8 cellular contexts compared by ENCODE assay signal in the genomic region with DNA sequence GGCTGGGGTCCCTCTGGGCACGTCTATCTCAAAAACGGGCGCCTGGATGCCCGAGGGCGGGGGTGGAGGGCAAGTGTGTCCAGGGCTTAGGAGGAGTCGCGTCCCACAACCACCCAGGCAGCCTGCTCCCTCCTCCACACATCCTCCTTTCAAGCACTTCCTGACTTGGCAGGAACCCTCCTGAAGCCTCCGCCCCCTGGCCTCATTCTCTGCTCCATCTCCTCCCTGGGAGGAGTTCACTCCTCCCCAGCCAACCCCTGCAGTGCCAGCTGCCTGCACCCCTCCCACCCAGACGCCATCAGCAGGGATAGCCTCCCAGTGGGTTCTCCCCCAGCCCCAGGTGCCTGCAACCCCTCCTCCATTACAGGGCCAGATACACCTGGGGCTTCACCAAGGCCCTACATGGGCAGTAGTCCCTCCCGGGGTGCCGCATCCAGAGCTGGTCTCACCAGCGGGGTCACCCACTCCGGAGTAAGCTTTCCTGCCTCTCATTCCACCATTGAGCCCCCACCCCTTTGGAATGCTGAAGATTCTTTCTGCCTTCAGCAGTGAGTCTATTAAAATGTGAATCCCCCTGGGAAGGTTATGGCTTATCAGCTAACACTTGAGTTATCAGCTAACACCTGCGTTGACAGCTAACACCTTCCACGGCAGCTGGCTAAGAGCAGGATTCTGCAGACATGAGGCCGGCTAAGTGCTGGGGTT. TPM values are rescaled to one million over a fixed set of nuclear protein-coding genes. Genes with fewer than 3 reads are reported as not detected.
DNase-seq lines count a peak whose midpoint lies in the region; ATAC-seq and TF ChIP-seq lines count a peak whose summit lies in the region.

No MANE protein-coding gene starts in this region.

- H3K4me1 Mint-ChIP-seq in neural crest cell: peaks cover 48% of the 10 kb centered on the region

- H3K36me3 Mint-ChIP-seq in neural crest cell (ENCODE audit: low read depth): no peaks in the 10 kb centered on the region

- H3K27me3 Mint-ChIP-seq in neural crest cell (ENCODE audit: low read depth): no peaks in the 10 kb centered on the region

- H3K4me3 Mint-ChIP-seq in neural crest cell: no peak overlapping the region

- H3K4me3 ChIP-seq in epithelial cell of proximal tubule (ENCODE audit: low read depth, low read length): peak overlapping the region; percentile 23

- peak; percentile 8 to 18 for DNase-seq in AML-193 (lab: John Stamatoyannopoulos, UW)
- DNase-seq in HEK293T (ENCODE audit: extremely low spot score): peak; percentile 43
- DNase-seq in NCI-H774 (lab: John Stamatoyannopoulos, UW): peak; percentile 33
- peak; percentile 35 for DNase-seq in activated T-cell treated with anti-CD3 and anti-CD28 coated beads for 1 hour (ENCODE audit: low read depth)
- no peak for DNase-seq in epithelial cell of proximal tubule (ENCODE audit: low read depth)
- DNase-seq in neural crest cell (ENCODE audit: low read depth, low spot score): no peak
- DNase-seq in RKO (ENCODE audit: low spot score): no peak

- peak overlapping the region; percentile 57 for H3K27ac Mint-ChIP-seq in neural crest cell (ENCODE audit: unreplicated experiment)

- POLR2A ChIA-PET in HEK293T (lab: Yijun Ruan, JAX): interaction anchor here (1.1 kb wide), 1 partner anchor 11 kb away, joined by 3 read pairs; no protein-coding TSS in a partner anchor

- H3K9me3 Mint-ChIP-seq in neural crest cell: no peaks in the 10 kb centered on the region

- no peak for ATAC-seq in GM18520 (IDR thresholded peaks at IDR 0.05; ENCODE audit: unreplicated experiment)

- CTCF ChIA-PET in HEK293T (lab: Yijun Ruan, JAX): interaction anchor here (0.6 to 1.2 kb wide), 2 partner anchors 8 to 86 kb away, joined by 4 to 5 read pairs; no protein-coding TSS in a partner anchor

- no peak for TF ChIP-seq CTCF in epithelial cell of proximal tubule (conservative IDR thresholded peaks at IDR 0.05; ENCODE audit: low read depth, low read length)
- no peak for TF ChIP-seq CTCF in neural crest cell (conservative IDR thresholded peaks at IDR 0.05)

TF ChIP-seq in HEK293T, 16 proteins besides CTCF, POLR2A, EP300 and RAD21:
- TF ChIP-seq SUZ12 (IDR thresholded peaks at IDR 0.05): no peak
- TF ChIP-seq, protein P1, sequence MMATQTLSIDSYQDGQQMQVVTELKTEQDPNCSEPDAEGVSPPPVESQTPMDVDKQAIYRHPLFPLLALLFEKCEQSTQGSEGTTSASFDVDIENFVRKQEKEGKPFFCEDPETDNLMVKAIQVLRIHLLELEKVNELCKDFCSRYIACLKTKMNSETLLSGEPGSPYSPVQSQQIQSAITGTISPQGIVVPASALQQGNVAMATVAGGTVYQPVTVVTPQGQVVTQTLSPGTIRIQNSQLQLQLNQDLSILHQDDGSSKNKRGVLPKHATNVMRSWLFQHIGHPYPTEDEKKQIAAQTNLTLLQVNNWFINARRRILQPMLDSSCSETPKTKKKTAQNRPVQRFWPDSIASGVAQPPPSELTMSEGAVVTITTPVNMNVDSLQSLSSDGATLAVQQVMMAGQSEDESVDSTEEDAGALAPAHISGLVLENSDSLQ (IDR thresholded peaks at IDR 0.05): no peak
- no peak for TF ChIP-seq TARDBP (IDR thresholded peaks at IDR 0.05)
- TF ChIP-seq FOXM1 (IDR thresholded peaks at IDR 0.05; ENCODE audit: borderline replicate concordance): no peak
- no peak for TF ChIP-seq LEF1 (IDR thresholded peaks at IDR 0.05; ENCODE audit: borderline replicate concordance)
- TF ChIP-seq CTBP1 (IDR thresholded peaks at IDR 0.05; ENCODE audit: borderline replicate concordance): no peak
- TF ChIP-seq L3MBTL2 (conservative IDR thresholded peaks at IDR 0.05): no peak
- no peak for TF ChIP-seq ZNF384 (IDR thresholded peaks at IDR 0.05)
- TF ChIP-seq BHLHE40 (IDR thresholded peaks at IDR 0.05; ENCODE audit: borderline replicate concordance): no peak

RNA-seq across cellular contexts. Expression of a gene that starts 24.4 kb away (rescaled TPM):
- total RNA-seq in epithelial cell of proximal tubule (12.1 and 18.6 TPM in 2 replicates), neural crest cell (17.9 and 19.0 TPM in 2 replicates)

Comparison
In these comparisons a context has a peak if more than half of its experiments do, and no peak if none do; other contexts are left out.
1. DNase-seq: peak in AML-193 (2 of 2), HEK293T (single experiment), NCI-H774 (single experiment) and activated T-cell treated with anti-CD3 and anti-CD28 coated beads for 1 hour (single experiment); none in epithelial cell of proximal tubule (single experiment), neural crest cell (single experiment) and RKO (single experiment).